In genomic region chr13:102870677-102871415, GRCh38 we compare ENCODE assay signal across 8 cellular contexts. TPM values are rescaled to one million over a fixed set of nuclear protein-coding genes. Genes with fewer than 3 reads are reported as not detected.
DNase-seq lines count a peak whose midpoint lies in the region; ATAC-seq and TF ChIP-seq lines count a peak whose summit lies in the region.

No MANE protein-coding gene starts in this region.

- peaks cover 8 to 78% (median 38%) of the 10 kb centered on the region in 4 donors for H3K36me3 ChIP-seq in right lobe of liver

- intact Hi-C loops in right lobe of liver (cut with DNase I) = no loop called here

- ATAC-seq in GM18498 (IDR thresholded peaks at IDR 0.05; ENCODE audit: unreplicated experiment) (peak; percentile 84), HG02870 (IDR thresholded peaks at IDR 0.05; ENCODE audit: unreplicated experiment) (peak; percentile 56), right lobe of liver (peak; percentile 80 to 92 (median 90))

- DNase-seq in AG08395 (ENCODE audit: low spot score) (peak; percentile 72), NCI-H2081 (lab: John Stamatoyannopoulos, UW) (peak; percentile 41 to 48), dermis blood vessel endothelial cell (peak; percentile 80), right lobe of liver (peak in 2 of 3 donors; percentile 40 to 55)
- DNase-seq in activated CD4-positive, alpha-beta T cell treated with anti-CD3 and anti-CD28 coated beads for 4 hours = peak; percentile 48 to 50
- DNase-seq in stimulated activated CD4-positive, alpha-beta T cell treated with anti-CD3 and anti-CD28 coated beads, TNF-alpha, amount 100 ng/mL, for 48 hours (ENCODE audit: low read depth in 3 of 3) = peak in 2 of 3 donors; percentile 25 to 44

- H3K4me1 ChIP-seq in right lobe of liver = no peaks in the 10 kb centered on the region

- no peaks in the 10 kb centered on the region for H3K9me3 ChIP-seq in right lobe of liver

- H3K27ac ChIP-seq in right lobe of liver = no peak overlapping the region

- peak; percentile 64 to 90 (median 80) for TF ChIP-seq CTCF in right lobe of liver (IDR thresholded peaks at IDR 0.05)

- no peak for TF ChIP-seq POLR2A in right lobe of liver (IDR thresholded peaks at IDR 0.05)

- H3K27me3 ChIP-seq in right lobe of liver = no peaks in the 10 kb centered on the region

- no peak overlapping the region for H3K4me3 ChIP-seq in right lobe of liver

- 44% methylated on average over 20 of the region's 22 CpGs for WGBS in right lobe of liver (ENCODE audit: insufficient coverage, low coverage, low lambda C conversion rate, missing lambda C conversion rate)

RNA-seq across cellular contexts. Expression of gene ERCC5, which starts 25.0 kb away (rescaled TPM):
- total RNA-seq in dermis blood vessel endothelial cell (51.9 and 54.9 TPM in 2 replicates), right lobe of liver (10 to 100 TPM; 21.6 to 47.4 (median 29.2) TPM)
